In genomic region chr20:49948178-49948577, GRCh38 we compare ENCODE assay signal across 1 cellular context.
TF ChIP-seq lines count a peak whose summit lies in the region.

No MANE protein-coding gene starts in this region.

TF ChIP-seq in A549, 52 proteins besides CTCF, POLR2A, EP300 and RAD21:
- TF ChIP-seq, protein P1, sequence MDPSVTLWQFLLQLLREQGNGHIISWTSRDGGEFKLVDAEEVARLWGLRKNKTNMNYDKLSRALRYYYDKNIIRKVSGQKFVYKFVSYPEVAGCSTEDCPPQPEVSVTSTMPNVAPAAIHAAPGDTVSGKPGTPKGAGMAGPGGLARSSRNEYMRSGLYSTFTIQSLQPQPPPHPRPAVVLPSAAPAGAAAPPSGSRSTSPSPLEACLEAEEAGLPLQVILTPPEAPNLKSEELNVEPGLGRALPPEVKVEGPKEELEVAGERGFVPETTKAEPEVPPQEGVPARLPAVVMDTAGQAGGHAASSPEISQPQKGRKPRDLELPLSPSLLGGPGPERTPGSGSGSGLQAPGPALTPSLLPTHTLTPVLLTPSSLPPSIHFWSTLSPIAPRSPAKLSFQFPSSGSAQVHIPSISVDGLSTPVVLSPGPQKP (IDR thresholded peaks at IDR 0.05; ENCODE audit: low read depth, low read length) = no peak
- TF ChIP-seq HOXB5 (CRISPR knock-in tag; IDR thresholded peaks at IDR 0.05) (no peak), FOSB (CRISPR knock-in tag; IDR thresholded peaks at IDR 0.05) (no peak), HOXB13 (CRISPR knock-in tag; IDR thresholded peaks at IDR 0.05; ENCODE audit: low read depth) (no peak), BHLHE40 (IDR thresholded peaks at IDR 0.05; ENCODE audit: low read depth, low read length) (no peak), MAFK (IDR thresholded peaks at IDR 0.05; ENCODE audit: partially characterized antibody) (no peak), NPAS2 (CRISPR knock-in tag; IDR thresholded peaks at IDR 0.05; ENCODE audit: borderline replicate concordance) (no peak), RCOR1 (IDR thresholded peaks at IDR 0.05; ENCODE audit: low read depth, low read length) (no peak), TFCP2L1 (CRISPR knock-in tag; IDR thresholded peaks at IDR 0.05) (no peak), JUN (IDR thresholded peaks at IDR 0.05) (no peak), EHMT2 (IDR thresholded peaks at IDR 0.05; ENCODE audit: low read depth) (no peak), TP53 (CRISPR knock-in tag; IDR thresholded peaks at IDR 0.05) (no peak), EHF (CRISPR knock-in tag; IDR thresholded peaks at IDR 0.05) (no peak), FOXS1 (CRISPR knock-in tag; IDR thresholded peaks at IDR 0.05) (no peak), ZSCAN20 (CRISPR knock-in tag; IDR thresholded peaks at IDR 0.05) (no peak), JUNB (IDR thresholded peaks at IDR 0.05) (no peak), KDM1A (IDR thresholded peaks at IDR 0.05; ENCODE audit: low read depth) (no peak), GATA3 (IDR thresholded peaks at IDR 0.05; ENCODE audit: borderline replicate concordance) (no peak), HOXA7 (CRISPR knock-in tag; IDR thresholded peaks at IDR 0.05) (no peak)
- TF ChIP-seq, protein P2, sequence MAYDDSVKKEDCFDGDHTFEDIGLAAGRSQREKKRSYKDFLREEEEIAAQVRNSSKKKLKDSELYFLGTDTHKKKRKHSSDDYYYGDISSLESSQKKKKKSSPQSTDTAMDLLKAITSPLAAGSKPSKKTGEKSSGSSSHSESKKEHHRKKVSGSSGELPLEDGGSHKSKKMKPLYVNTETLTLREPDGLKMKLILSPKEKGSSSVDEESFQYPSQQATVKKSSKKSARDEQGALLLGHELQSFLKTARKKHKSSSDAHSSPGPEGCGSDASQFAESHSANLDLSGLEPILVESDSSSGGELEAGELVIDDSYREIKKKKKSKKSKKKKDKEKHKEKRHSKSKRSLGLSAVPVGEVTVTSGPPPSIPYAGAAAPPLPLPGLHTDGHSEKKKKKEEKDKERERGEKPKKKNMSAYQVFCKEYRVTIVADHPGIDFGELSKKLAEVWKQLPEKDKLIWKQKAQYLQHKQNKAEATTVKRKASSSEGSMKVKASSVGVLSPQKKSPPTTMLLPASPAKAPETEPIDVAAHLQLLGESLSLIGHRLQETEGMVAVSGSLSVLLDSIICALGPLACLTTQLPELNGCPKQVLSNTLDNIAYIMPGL (CRISPR knock-in tag; IDR thresholded peaks at IDR 0.05; ENCODE audit: borderline replicate concordance) = no peak
TF ChIP-seq in A549: peak in this region for 0.
